1 cellular context compared by ENCODE assay signal in the genomic region with DNA sequence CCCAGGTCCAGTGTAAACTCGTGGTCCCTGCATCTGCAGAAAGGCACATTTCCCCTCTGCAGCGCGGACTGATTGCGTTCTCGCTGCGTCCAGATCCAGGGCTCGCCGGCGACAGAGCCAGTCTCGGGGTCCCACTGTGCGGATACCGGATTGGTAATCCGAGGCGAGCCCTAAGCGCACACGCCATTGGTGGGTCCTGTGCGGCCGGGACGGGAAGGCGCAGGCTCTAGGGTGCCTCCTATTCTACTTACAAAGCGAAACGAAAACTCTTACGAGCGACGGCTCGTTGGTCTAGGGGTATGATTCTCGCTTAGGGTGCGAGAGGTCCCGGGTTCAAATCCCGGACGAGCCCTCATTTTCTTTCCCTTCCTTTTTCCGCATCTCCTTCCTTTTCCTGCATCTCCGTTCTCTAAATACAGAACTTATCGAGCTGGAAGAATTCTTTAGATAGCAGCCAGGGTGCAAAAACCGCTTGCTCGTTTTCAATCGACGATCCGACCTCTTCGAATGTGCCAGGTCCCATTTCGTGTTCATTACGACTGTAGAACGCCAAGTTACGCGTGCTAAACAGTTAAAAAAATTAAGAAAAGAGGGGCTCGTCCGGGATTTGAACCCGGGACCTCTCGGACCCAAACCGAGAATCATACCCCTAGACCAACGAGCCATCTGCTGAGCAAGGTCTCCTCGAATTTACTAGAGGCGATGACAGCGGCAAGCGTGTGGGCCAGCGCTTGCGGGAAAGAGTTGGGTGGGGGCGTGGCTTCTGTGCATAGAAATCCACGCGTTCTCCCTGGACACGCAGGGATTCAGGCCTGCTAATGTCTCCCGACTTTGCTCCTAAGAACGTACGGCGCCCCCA.
TF ChIP-seq lines count a peak whose summit lies in the region.

No MANE protein-coding gene starts in this region.

TF ChIP-seq in HepG2, 621 proteins besides CTCF, POLR2A, EP300 and RAD21 (continued from another document and continues in another):
- TF ChIP-seq ZNF704 (CRISPR knock-in tag; IDR thresholded peaks at IDR 0.05; ENCODE audit: borderline replicate concordance): no peak
- peak; percentile 19 for TF ChIP-seq CBX1 (IDR thresholded peaks at IDR 0.05; ENCODE audit: low read depth)
- no peak for TF ChIP-seq KLF11 (CRISPR knock-in tag; IDR thresholded peaks at IDR 0.05)
- no peak for TF ChIP-seq JUNB (CRISPR knock-in tag; IDR thresholded peaks at IDR 0.05; ENCODE audit: borderline replicate concordance)
- TF ChIP-seq ZNF282 (IDR thresholded peaks at IDR 0.05; ENCODE audit: partially characterized antibody): no peak
- TF ChIP-seq, protein P1, sequence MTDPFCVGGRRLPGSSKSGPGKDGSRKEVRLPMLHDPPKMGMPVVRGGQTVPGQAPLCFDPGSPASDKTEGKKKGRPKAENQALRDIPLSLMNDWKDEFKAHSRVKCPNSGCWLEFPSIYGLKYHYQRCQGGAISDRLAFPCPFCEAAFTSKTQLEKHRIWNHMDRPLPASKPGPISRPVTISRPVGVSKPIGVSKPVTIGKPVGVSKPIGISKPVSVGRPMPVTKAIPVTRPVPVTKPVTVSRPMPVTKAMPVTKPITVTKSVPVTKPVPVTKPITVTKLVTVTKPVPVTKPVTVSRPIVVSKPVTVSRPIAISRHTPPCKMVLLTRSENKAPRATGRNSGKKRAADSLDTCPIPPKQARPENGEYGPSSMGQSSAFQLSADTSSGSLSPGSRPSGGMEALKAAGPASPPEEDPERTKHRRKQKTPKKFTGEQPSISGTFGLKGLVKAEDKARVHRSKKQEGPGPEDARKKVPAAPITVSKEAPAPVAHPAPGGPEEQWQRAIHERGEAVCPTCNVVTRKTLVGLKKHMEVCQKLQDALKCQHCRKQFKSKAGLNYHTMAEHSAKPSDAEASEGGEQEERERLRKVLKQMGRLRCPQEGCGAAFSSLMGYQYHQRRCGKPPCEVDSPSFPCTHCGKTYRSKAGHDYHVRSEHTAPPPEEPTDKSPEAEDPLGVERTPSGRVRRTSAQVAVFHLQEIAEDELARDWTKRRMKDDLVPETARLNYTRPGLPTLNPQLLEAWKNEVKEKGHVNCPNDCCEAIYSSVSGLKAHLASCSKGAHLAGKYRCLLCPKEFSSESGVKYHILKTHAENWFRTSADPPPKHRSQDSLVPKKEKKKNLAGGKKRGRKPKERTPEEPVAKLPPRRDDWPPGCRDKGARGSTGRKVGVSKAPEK (CRISPR knock-in tag; IDR thresholded peaks at IDR 0.05; ENCODE audit: borderline replicate concordance): no peak
- TF ChIP-seq BHLHE40 (IDR thresholded peaks at IDR 0.05; ENCODE audit: low read length): no peak
- 0 out of 2 replicates have a peak, but pooled peaks have one; percentile 10 for TF ChIP-seq FOSL1 (CRISPR knock-in tag; IDR thresholded peaks at IDR 0.05; ENCODE audit: borderline replicate concordance)
- TF ChIP-seq ZFX (CRISPR knock-in tag; IDR thresholded peaks at IDR 0.05; ENCODE audit: low read depth): peak; percentile 10
- peak; percentile 24; the same call in 1 of the 2 replicates for TF ChIP-seq ARID5B (CRISPR knock-in tag; IDR thresholded peaks at IDR 0.05)
- TF ChIP-seq MATR3 (CRISPR knock-in tag; IDR thresholded peaks at IDR 0.05): no peak
- no peak for TF ChIP-seq MEIS1 (CRISPR knock-in tag; IDR thresholded peaks at IDR 0.05; ENCODE audit: borderline replicate concordance)
- no peak for TF ChIP-seq ZNF552 (CRISPR knock-in tag; IDR thresholded peaks at IDR 0.05; ENCODE audit: borderline replicate concordance)
- TF ChIP-seq, protein P2, sequence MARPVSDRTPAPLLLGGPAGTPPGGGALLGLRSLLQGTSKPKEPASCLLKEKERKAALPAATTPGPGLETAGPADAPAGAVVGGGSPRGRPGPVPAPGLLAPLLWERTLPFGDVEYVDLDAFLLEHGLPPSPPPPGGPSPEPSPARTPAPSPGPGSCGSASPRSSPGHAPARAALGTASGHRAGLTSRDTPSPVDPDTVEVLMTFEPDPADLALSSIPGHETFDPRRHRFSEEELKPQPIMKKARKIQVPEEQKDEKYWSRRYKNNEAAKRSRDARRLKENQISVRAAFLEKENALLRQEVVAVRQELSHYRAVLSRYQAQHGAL (CRISPR knock-in tag; IDR thresholded peaks at IDR 0.05; ENCODE audit: not compliant biosample characterization): no peak
- peak; percentile 54; the same call in 1 of the 2 replicates for TF ChIP-seq RBFOX2 (IDR thresholded peaks at IDR 0.05; ENCODE audit: low read depth, low read length)
- TF ChIP-seq ZSCAN31 (CRISPR knock-in tag; IDR thresholded peaks at IDR 0.05; ENCODE audit: low read depth): 0 out of 2 replicates have a peak, but pooled peaks have one; percentile 20
- no peak for TF ChIP-seq STAG1 (CRISPR knock-in tag; IDR thresholded peaks at IDR 0.05)
- no peak for TF ChIP-seq ZC3H13 (CRISPR knock-in tag; IDR thresholded peaks at IDR 0.05)
- TF ChIP-seq PCBP2 (optimal IDR thresholded peaks at IDR 0.05; ENCODE audit: low read depth, low read length, poor library complexity, severe bottlenecking): no peak
- no peak for TF ChIP-seq NFATC3 (CRISPR knock-in tag; IDR thresholded peaks at IDR 0.05)
- no peak for TF ChIP-seq HES4 (CRISPR knock-in tag; IDR thresholded peaks at IDR 0.05; ENCODE audit: borderline replicate concordance)
- peak; percentile 63 for TF ChIP-seq HNRNPLL (IDR thresholded peaks at IDR 0.05; ENCODE audit: low read depth, low read length, poor library complexity, severe bottlenecking)
- no peak for TF ChIP-seq TRIM24 (CRISPR knock-in tag; IDR thresholded peaks at IDR 0.05)
- TF ChIP-seq, protein P3, sequence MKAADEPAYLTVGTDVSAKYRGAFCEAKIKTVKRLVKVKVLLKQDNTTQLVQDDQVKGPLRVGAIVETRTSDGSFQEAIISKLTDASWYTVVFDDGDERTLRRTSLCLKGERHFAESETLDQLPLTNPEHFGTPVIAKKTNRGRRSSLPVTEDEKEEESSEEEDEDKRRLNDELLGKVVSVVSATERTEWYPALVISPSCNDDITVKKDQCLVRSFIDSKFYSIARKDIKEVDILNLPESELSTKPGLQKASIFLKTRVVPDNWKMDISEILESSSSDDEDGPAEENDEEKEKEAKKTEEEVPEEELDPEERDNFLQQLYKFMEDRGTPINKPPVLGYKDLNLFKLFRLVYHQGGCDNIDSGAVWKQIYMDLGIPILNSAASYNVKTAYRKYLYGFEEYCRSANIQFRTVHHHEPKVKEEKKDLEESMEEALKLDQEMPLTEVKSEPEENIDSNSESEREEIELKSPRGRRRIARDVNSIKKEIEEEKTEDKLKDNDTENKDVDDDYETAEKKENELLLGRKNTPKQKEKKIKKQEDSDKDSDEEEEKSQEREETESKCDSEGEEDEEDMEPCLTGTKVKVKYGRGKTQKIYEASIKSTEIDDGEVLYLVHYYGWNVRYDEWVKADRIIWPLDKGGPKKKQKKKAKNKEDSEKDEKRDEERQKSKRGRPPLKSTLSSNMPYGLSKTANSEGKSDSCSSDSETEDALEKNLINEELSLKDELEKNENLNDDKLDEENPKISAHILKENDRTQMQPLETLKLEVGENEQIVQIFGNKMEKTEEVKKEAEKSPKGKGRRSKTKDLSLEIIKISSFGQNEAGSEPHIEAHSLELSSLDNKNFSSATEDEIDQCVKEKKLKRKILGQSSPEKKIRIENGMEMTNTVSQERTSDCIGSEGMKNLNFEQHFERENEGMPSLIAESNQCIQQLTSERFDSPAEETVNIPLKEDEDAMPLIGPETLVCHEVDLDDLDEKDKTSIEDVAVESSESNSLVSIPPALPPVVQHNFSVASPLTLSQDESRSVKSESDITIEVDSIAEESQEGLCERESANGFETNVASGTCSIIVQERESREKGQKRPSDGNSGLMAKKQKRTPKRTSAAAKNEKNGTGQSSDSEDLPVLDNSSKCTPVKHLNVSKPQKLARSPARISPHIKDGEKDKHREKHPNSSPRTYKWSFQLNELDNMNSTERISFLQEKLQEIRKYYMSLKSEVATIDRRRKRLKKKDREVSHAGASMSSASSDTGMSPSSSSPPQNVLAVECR (CRISPR knock-in tag; IDR thresholded peaks at IDR 0.05; ENCODE audit: borderline replicate concordance): no peak; the same call in 1 of the 2 replicates
- no peak for TF ChIP-seq SIN3B (IDR thresholded peaks at IDR 0.05; ENCODE audit: low read length)
- TF ChIP-seq ZNF768 (CRISPR knock-in tag; IDR thresholded peaks at IDR 0.05): no peak
- no peak for TF ChIP-seq HNRNPK (IDR thresholded peaks at IDR 0.05; ENCODE audit: low read depth, low read length, poor library complexity, severe bottlenecking)
- no peak for TF ChIP-seq ZNF816 (CRISPR knock-in tag; IDR thresholded peaks at IDR 0.05; ENCODE audit: borderline replicate concordance)
- no peak; the same call in 1 of the 2 replicates for TF ChIP-seq ZBTB8A (CRISPR knock-in tag; IDR thresholded peaks at IDR 0.05; ENCODE audit: borderline replicate concordance, low read depth)
- TF ChIP-seq ZNF350 (CRISPR knock-in tag; IDR thresholded peaks at IDR 0.05; ENCODE audit: borderline replicate concordance, low read depth): peak; percentile 44; the same call in 1 of the 2 replicates
- no peak; the same call in 1 of the 2 replicates for TF ChIP-seq POLR2G (IDR thresholded peaks at IDR 0.05; ENCODE audit: low read depth, low read length)
- no peak for TF ChIP-seq BRCA1 (CRISPR knock-in tag; IDR thresholded peaks at IDR 0.05)
- TF ChIP-seq ZBTB38 (CRISPR knock-in tag; IDR thresholded peaks at IDR 0.05): 0 out of 2 replicates have a peak, but pooled peaks have one; percentile 15
- TF ChIP-seq TBX3 (IDR thresholded peaks at IDR 0.05; ENCODE audit: borderline replicate concordance): no peak
- TF ChIP-seq, protein P4, sequence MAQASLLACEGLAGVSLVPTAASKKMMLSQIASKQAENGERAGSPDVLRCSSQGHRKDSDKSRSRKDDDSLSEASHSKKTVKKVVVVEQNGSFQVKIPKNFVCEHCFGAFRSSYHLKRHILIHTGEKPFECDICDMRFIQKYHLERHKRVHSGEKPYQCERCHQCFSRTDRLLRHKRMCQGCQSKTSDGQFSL (CRISPR knock-in tag; IDR thresholded peaks at IDR 0.05): peak; percentile 23; the same call in 1 of the 2 replicates
- no peak; the same call in 1 of the 2 replicates for TF ChIP-seq ZNF44 (CRISPR knock-in tag; IDR thresholded peaks at IDR 0.05)
- TF ChIP-seq ZNF136 (CRISPR knock-in tag; IDR thresholded peaks at IDR 0.05; ENCODE audit: low read depth): no peak
- no peak for TF ChIP-seq ZNF10 (CRISPR knock-in tag; IDR thresholded peaks at IDR 0.05; ENCODE audit: borderline replicate concordance, low read depth)
- TF ChIP-seq, protein P5, sequence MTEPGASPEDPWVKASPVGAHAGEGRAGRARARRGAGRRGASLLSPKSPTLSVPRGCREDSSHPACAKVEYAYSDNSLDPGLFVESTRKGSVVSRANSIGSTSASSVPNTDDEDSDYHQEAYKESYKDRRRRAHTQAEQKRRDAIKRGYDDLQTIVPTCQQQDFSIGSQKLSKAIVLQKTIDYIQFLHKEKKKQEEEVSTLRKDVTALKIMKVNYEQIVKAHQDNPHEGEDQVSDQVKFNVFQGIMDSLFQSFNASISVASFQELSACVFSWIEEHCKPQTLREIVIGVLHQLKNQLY (CRISPR knock-in tag; IDR thresholded peaks at IDR 0.05): 0 out of 2 replicates have a peak, but pooled peaks have one; percentile 29
- TF ChIP-seq, protein P6, sequence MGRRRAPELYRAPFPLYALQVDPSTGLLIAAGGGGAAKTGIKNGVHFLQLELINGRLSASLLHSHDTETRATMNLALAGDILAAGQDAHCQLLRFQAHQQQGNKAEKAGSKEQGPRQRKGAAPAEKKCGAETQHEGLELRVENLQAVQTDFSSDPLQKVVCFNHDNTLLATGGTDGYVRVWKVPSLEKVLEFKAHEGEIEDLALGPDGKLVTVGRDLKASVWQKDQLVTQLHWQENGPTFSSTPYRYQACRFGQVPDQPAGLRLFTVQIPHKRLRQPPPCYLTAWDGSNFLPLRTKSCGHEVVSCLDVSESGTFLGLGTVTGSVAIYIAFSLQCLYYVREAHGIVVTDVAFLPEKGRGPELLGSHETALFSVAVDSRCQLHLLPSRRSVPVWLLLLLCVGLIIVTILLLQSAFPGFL (CRISPR knock-in tag; IDR thresholded peaks at IDR 0.05): no peak
- no peak for TF ChIP-seq ETS1 (CRISPR knock-in tag; IDR thresholded peaks at IDR 0.05)
- peak; percentile 58 for TF ChIP-seq GATAD2A (CRISPR knock-in tag; IDR thresholded peaks at IDR 0.05)
- no peak; the same call in 1 of the 2 replicates for TF ChIP-seq TEAD2 (CRISPR knock-in tag; IDR thresholded peaks at IDR 0.05)
- peak; percentile 16; the same call in 1 of the 2 replicates for TF ChIP-seq ETV6 (CRISPR knock-in tag; conservative IDR thresholded peaks at IDR 0.05)
- TF ChIP-seq PITX1 (CRISPR knock-in tag; IDR thresholded peaks at IDR 0.05): peak; percentile 53; the same call in 1 of the 2 replicates
